Comparison of ENCODE assay signal across 7 cellular contexts in genomic region chr4:70902577-70903281, GRCh38. TPM values are rescaled to one million over a fixed set of nuclear protein-coding genes. Genes with fewer than 3 reads are reported as not detected.
DNase-seq lines count a peak whose midpoint lies in the region; ATAC-seq and TF ChIP-seq lines count a peak whose summit lies in the region.

No MANE protein-coding gene starts in this region.

- intact Hi-C loops in aorta (cut with DNase I) = loop anchor here (2.0 to 10.0 kb wide), 4 partner anchors 52 to 90 kb away; partner anchors contain the start of gene DCK (in 2 of the 2)

- 1% methylated on average over 47 to 48 of the region's 48 CpGs for WGBS in esophagus, 2 donors
- WGBS in aorta, 2 donors = 1% methylated on average over 38 to 48 of the region's 48 CpGs

- ATAC-seq in GM21390 (IDR thresholded peaks at IDR 0.05; ENCODE audit: unreplicated experiment) = peak; percentile 48
- peak; percentile 76 for ATAC-seq in aorta (ENCODE audit: low FRiP score)

- DNase-seq in GM10266 (ENCODE audit: extremely low spot score) (peak; percentile 56), HL-60 (ENCODE audit: low read depth in 1 of 2, low spot score in 1 of 2) (peak in 1 of 2 experiments; percentile 9), aorta (no peak)

- H3K27ac ChIP-seq in HL-60 (replicated peaks) = no peak overlapping the region
- H3K27ac ChIP-seq in esophagus (ENCODE audit: low read depth in 2 of 2, low read length in 1 of 2) = peak overlapping the region; percentile 89
- peak overlapping the region; percentile 72 for H3K27ac ChIP-seq in muscle layer of duodenum (ENCODE audit: low read length)
- peak overlapping the region in 1 of 2 donors; percentile 73 for H3K27ac ChIP-seq in aorta (ENCODE audit: low read depth in 1 of 2, low read length in 2 of 2)

- H3K27me3 ChIP-seq in HL-60 (ENCODE audit: insufficient read depth, poor library complexity, severe bottlenecking) (no peaks in the 10 kb centered on the region), esophagus (ENCODE audit: control insufficient read depth in 1 of 2, insufficient read depth in 2 of 2, low read length in 2 of 2) (no peaks in the 10 kb centered on the region), muscle layer of duodenum (ENCODE audit: low read depth, low read length) (no peaks in the 10 kb centered on the region), aorta (ENCODE audit: control insufficient read depth in 1 of 2, insufficient read depth in 2 of 2, low read length in 1 of 2) (no peaks in the 10 kb centered on the region)

- H3K9me3 ChIP-seq in esophagus (ENCODE audit: control insufficient read depth in 2 of 2, insufficient read depth in 1 of 2, low read depth in 1 of 2, low read length in 1 of 2) (no peaks in the 10 kb centered on the region), muscle layer of duodenum (ENCODE audit: control insufficient read depth in 1 of 2, low read length in 2 of 2) (no peaks in the 10 kb centered on the region), aorta (ENCODE audit: control insufficient read depth, low read length) (no peaks in the 10 kb centered on the region)

- H3K4me1 ChIP-seq in esophagus (ENCODE audit: control insufficient read depth in 2 of 2, insufficient read depth in 2 of 2, low read length in 1 of 2) = no peaks in the 10 kb centered on the region
- peaks cover 0 to 7% of the 10 kb centered on the region in 2 donors for H3K4me1 ChIP-seq in muscle layer of duodenum (ENCODE audit: control insufficient read depth in 1 of 2, insufficient read depth in 2 of 2, low read length in 2 of 2)
- no peaks in the 10 kb centered on the region for H3K4me1 ChIP-seq in aorta (ENCODE audit: control insufficient read depth in 1 of 2, insufficient read depth in 2 of 2, low read length in 2 of 2)

- no peak for TF ChIP-seq CTCF in GM10266 (IDR thresholded peaks at IDR 0.05; ENCODE audit: control insufficient read depth, insufficient read depth, low read depth, missing control alignments)
- no peak for TF ChIP-seq CTCF in HL-60 (IDR thresholded peaks at IDR 0.05; ENCODE audit: insufficient read depth, low read length)
- TF ChIP-seq CTCF in WI38 (IDR thresholded peaks at IDR 0.05; ENCODE audit: low read depth, low read length) = no peak

- H3K36me3 ChIP-seq in esophagus (ENCODE audit: control insufficient read depth in 2 of 2, insufficient read depth in 2 of 2, low read length in 1 of 2) (no peaks in the 10 kb centered on the region), muscle layer of duodenum (ENCODE audit: control insufficient read depth in 1 of 2, insufficient read depth in 2 of 2, low read length in 2 of 2) (peaks cover 2 to 10% of the 10 kb centered on the region in 2 donors), aorta (ENCODE audit: control insufficient read depth in 1 of 2, insufficient read depth in 2 of 2, low read length in 1 of 2) (peaks cover 0 to 3% of the 10 kb centered on the region in 2 donors)

- H3K4me3 ChIP-seq in HL-60 (replicated peaks; ENCODE audit: insufficient read depth, low read length) (peak overlapping the region; percentile 97), WI38 (ENCODE audit: low read depth, low read length) (peak overlapping the region; percentile 72), esophagus (ENCODE audit: low read depth in 1 of 2, low read length in 2 of 2) (peak overlapping the region; percentile 77 to 85), muscle layer of duodenum (ENCODE audit: low read depth in 1 of 2, low read length in 2 of 2) (peak overlapping the region; percentile 74 to 97), aorta (ENCODE audit: low read length in 2 of 2) (peak overlapping the region; percentile 77 to 92)

RNA-seq across cellular contexts. Expression of gene MOB1B, which starts 0.6 kb away (rescaled TPM):
- polyA plus RNA-seq in esophagus (1 to 10 TPM; 2.8 to 3.4 TPM), aorta (1 to 10 TPM; 5.9 to 6.1 TPM)
- 10 to 100 TPM; 26.5 to 29.8 TPM for total RNA-seq in aorta
